Comparison of ENCODE assay signal across 8 cellular contexts in the genomic region with DNA sequence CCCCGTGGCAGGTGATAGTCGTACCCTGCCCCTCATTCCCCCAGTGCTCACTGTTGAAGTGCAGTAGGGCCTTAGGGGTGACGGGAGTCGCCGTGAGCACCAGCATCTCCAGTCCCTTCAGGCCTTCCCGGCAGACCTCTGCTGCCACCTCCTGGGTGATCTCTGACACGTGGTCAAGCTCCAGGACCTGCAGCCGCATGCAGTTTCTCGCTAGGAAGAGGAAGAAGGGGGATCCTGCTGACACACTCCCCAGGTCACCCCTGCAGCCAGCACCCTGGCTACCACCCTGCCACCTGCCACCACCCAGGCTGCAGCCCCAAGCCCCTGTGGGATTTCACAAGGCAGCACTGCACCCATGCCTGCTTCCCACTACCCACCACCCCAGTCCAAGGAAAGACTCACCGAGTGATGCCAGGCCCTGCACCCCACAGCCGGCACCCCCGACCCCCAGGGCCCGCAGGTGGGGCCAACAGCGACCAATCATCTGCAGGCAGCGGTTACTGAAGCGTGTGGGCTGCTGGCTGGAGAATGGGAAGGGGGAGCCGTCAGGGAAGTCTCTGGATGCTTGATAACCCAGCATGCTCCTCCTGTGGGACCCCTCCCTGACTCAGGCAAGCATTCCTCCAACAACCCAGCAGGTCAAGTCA. TPM values are rescaled to one million over a fixed set of nuclear protein-coding genes. Genes with fewer than 3 reads are reported as not detected.
A peak's percentile ranks its signal among the peaks of the same experiment; 100 is the strongest.
DNase-seq lines count a peak whose midpoint lies in the region; FAIRE-seq lines count a peak whose summit lies in the region.

No MANE protein-coding gene starts in this region.

- H3K36me3 Mint-ChIP-seq in activated naive CD4-positive, alpha-beta T cell treated with anti-CD3 and anti-CD28 coated beads, Interleukin-2, amount 10 ng/mL, durations not matched to agents 7 days and 5 days: no peaks in the 10 kb centered on the region
- H3K36me3 Mint-ChIP-seq in immature natural killer cell: no peaks in the 10 kb centered on the region

- no peak overlapping the region for H3K4me3 Mint-ChIP-seq in activated naive CD4-positive, alpha-beta T cell treated with anti-CD3 and anti-CD28 coated beads, Interleukin-2, amount 10 ng/mL, durations not matched to agents 7 days and 5 days
- no peak overlapping the region for H3K4me3 Mint-ChIP-seq in immature natural killer cell

- DNase-seq in activated naive CD4-positive, alpha-beta T cell treated with anti-CD3 and anti-CD28 coated beads, Interleukin-2, amount 10 ng/mL, durations not matched to agents 7 days and 5 days: peak; percentile 38
- DNase-seq in activated naive CD4-positive, alpha-beta T cell treated with anti-CD3 and anti-CD28 coated beads, Interleukin-2, amount 50 U/mL, for 16 hours: no peak
- DNase-seq in SKM-1 (lab: John Stamatoyannopoulos, UW; ENCODE audit: unreplicated experiment) (peak; percentile 12), glomerular visceral epithelial cell (ENCODE audit: extremely low spot score) (peak; percentile 34), small intestine (peak; percentile 36), RCC 7860 (ENCODE audit: low spot score) (no peak), immature natural killer cell (no peak), HPDE6-E6E7 (ENCODE audit: extremely low spot score) (no peak)

- no peak overlapping the region for H3K4me3 ChIP-seq in small intestine (ENCODE audit: low read depth in 1 of 2, low read length in 2 of 2)

- no peaks in the 10 kb centered on the region for H3K27me3 ChIP-seq in small intestine (ENCODE audit: control insufficient read depth in 2 of 2, insufficient read depth in 2 of 2, low read length in 2 of 2)

- 41 to 56% (median 45%) methylated on average over 15 to 17 of the region's 17 CpGs for WGBS in small intestine, 3 donors

- no peaks in the 10 kb centered on the region for H3K36me3 ChIP-seq in small intestine (ENCODE audit: control insufficient read depth in 2 of 2, insufficient read depth in 2 of 2, low read length in 2 of 2)

- H3K27ac Mint-ChIP-seq in activated naive CD4-positive, alpha-beta T cell treated with anti-CD3 and anti-CD28 coated beads, Interleukin-2, amount 10 ng/mL, durations not matched to agents 7 days and 5 days: no peak overlapping the region
- no peak overlapping the region for H3K27ac Mint-ChIP-seq in immature natural killer cell

- no peaks in the 10 kb centered on the region for H3K9me3 Mint-ChIP-seq in activated naive CD4-positive, alpha-beta T cell treated with anti-CD3 and anti-CD28 coated beads, Interleukin-2, amount 10 ng/mL, durations not matched to agents 7 days and 5 days
- no peaks in the 10 kb centered on the region for H3K9me3 Mint-ChIP-seq in immature natural killer cell

- H3K9me3 ChIP-seq in small intestine (ENCODE audit: control insufficient read depth, low read depth): no peaks in the 10 kb centered on the region

- CTCF ChIA-PET in activated naive CD4-positive, alpha-beta T cell treated with anti-CD3 and anti-CD28 coated beads, Interleukin-2, amount 10 ng/mL, durations not matched to agents 7 days and 5 days (lab: Charles Lee): no interaction called here

- H3K27me3 Mint-ChIP-seq in activated naive CD4-positive, alpha-beta T cell treated with anti-CD3 and anti-CD28 coated beads, Interleukin-2, amount 10 ng/mL, durations not matched to agents 7 days and 5 days: no peaks in the 10 kb centered on the region
- peaks cover 0 to 2% (median 0%) of the 10 kb centered on the region in 3 donors for H3K27me3 Mint-ChIP-seq in immature natural killer cell (ENCODE audit: low read depth in 3 of 3)

- FAIRE-seq in small intestine (lab: Jason Lieb, UNC): no peak
- FAIRE-seq in RCC 7860 (lab: Jason Lieb, UNC): no peak

- no peaks in the 10 kb centered on the region for H3K4me1 ChIP-seq in small intestine (ENCODE audit: control insufficient read depth in 2 of 2, insufficient read depth in 1 of 2, low read depth in 1 of 2, low read length in 1 of 2)

- H3K27ac ChIP-seq in small intestine (ENCODE audit: low read depth in 1 of 2, low read length in 1 of 2): no peak overlapping the region

- no peaks in the 10 kb centered on the region for H3K4me1 Mint-ChIP-seq in activated naive CD4-positive, alpha-beta T cell treated with anti-CD3 and anti-CD28 coated beads, Interleukin-2, amount 10 ng/mL, durations not matched to agents 7 days and 5 days
- no peaks in the 10 kb centered on the region for H3K4me1 Mint-ChIP-seq in immature natural killer cell

RNA-seq across cellular contexts. Expression of a gene that starts 23.8 kb away (rescaled TPM):
- polyA plus RNA-seq in small intestine (1 to 10 TPM in 1 of 3 donors, under 1 TPM in 2; 0.54 to 2.1 (median 0.67) TPM), immature natural killer cell (1 to 10 TPM in 1 of 3 donors, under 1 TPM in 1, not detected in 1; 0.40 to 1.2 TPM)

RNA-seq across cellular contexts. Expression of a gene that starts 26.4 kb away (rescaled TPM):
- polyA plus RNA-seq in small intestine (100 to 1,000 TPM; 120 to 196 (median 131) TPM), immature natural killer cell (100 to 1,000 TPM; 240 to 379 (median 277) TPM)

RNA-seq across cellular contexts. Expression of a gene that starts 27.4 kb away (rescaled TPM):
- polyA plus RNA-seq in small intestine: 100 to 1,000 TPM in 1 of 3 donors, 10 to 100 TPM in 2; 35.6 to 113 (median 57.3) TPM
- 10 to 100 TPM; 34.1 to 70.2 (median 62.6) TPM for polyA plus RNA-seq in immature natural killer cell

RNA-seq across cellular contexts. Expression of a gene that starts 32.9 kb away (rescaled TPM):
- polyA plus RNA-seq in small intestine (under 1 TPM in 1 of 3 donors, not detected in 2; 0.04 TPM), immature natural killer cell (not detected)

RNA-seq across cellular contexts. Expression of a gene that starts 46.4 kb away (rescaled TPM):
- polyA plus RNA-seq in small intestine: 10 to 100 TPM in 1 of 3 donors, 1 to 10 TPM in 2; 3.1 to 17.0 (median 4.3) TPM
- polyA plus RNA-seq in immature natural killer cell: 10 to 100 TPM in 2 of 3 donors, 1 to 10 TPM in 1; 7.0 to 19.1 (median 10.2) TPM

Comparison
In these comparisons a context has a peak if more than half of its experiments do, and no peak if none do; other contexts are left out.
1. DNase-seq: peak in activated naive CD4-positive, alpha-beta T cell treated with anti-CD3 and anti-CD28 coated beads, Interleukin-2, amount 10 ng/mL, durations not matched to agents 7 days and 5 days (single experiment), SKM-1 (single experiment), glomerular visceral epithelial cell (single experiment) and small intestine (single experiment); none in activated naive CD4-positive, alpha-beta T cell treated with anti-CD3 and anti-CD28 coated beads, Interleukin-2, amount 50 U/mL, for 16 hours (single experiment), RCC 7860 (single experiment), immature natural killer cell (0 of 3) and HPDE6-E6E7 (single experiment).